ENCODE assay signal across 8 cellular contexts in the genomic region with DNA sequence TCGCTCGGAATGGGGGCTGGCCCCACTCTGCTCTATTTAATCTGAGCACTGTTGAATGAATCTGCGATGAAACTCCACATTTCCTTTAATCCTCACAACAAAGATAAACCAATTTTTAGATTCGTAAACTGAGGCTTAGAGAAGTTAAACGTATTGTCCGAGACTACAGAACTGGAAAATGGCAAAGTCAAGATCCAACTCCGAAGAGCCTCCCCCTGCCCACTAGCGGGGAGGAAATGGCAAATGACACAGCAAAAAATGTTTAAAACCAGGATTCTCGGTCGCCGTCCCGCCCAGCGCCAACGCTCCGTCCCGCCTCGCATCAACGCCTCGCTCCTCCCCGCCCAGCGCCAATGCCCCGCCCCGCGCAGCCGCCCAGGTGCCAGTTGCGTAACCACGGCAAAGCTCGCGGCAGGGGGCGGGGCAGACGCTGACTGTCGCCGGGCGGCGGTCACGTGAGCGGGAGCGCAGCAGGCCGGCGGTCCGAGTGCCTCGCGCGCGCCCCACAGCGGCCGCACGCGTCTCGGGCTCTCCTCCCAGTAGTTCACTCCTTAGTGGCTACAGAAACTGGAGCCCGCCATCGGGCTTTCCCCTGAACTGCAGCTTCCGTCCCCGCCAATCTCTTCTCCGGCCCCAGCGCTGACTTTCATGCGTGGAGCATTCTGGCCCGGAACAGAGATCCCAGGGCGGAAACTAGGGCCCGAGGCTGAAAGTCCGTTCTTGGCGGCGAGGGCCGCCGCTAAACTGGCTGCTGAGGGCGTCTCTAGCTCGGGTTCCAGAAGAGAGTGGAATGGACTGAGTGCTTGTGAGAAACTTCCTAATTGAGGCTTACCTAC. TPM values are rescaled to one million over a fixed set of nuclear protein-coding genes. Genes with fewer than 3 reads are reported as not detected.
DNase-seq lines count a peak whose midpoint lies in the region; ATAC-seq and TF ChIP-seq lines count a peak whose summit lies in the region.

No MANE protein-coding gene starts in this region.

- peak overlapping the region; percentile 85 to 96 for H3K9ac ChIP-seq in liver (ENCODE audit: low read depth in 1 of 2, low read length in 2 of 2)

- peaks cover 4 to 19% (median 12%) of the 10 kb centered on the region in 4 donors for H3K4me1 Mint-ChIP-seq in CD4-positive, CD25-positive, alpha-beta regulatory T cell

- no peaks in the 10 kb centered on the region for H3K27me3 ChIP-seq in CD4-positive, CD25-positive, alpha-beta regulatory T cell (ENCODE audit: control insufficient read depth, insufficient read depth, low read length)
- no peaks in the 10 kb centered on the region for H3K27me3 ChIP-seq in liver (ENCODE audit: control insufficient read depth in 4 of 4, insufficient read depth in 4 of 4, low read length in 3 of 4)

- no peaks in the 10 kb centered on the region for H3K9me3 Mint-ChIP-seq in CD4-positive, CD25-positive, alpha-beta regulatory T cell

- peak; percentile 62 for TF ChIP-seq RAD21 in liver (IDR thresholded peaks at IDR 0.05)

- ATAC-seq in CD4-positive, CD25-positive, alpha-beta regulatory T cell (ENCODE audit: low read depth in 2 of 2): peak; percentile 96 to 97
- ATAC-seq in GM19372 (IDR thresholded peaks at IDR 0.05; ENCODE audit: low read depth, unreplicated experiment): peak; percentile 96
- ATAC-seq in HG03521 (IDR thresholded peaks at IDR 0.05; ENCODE audit: unreplicated experiment): peak; percentile 91

- DNase-seq in CD4-positive, CD25-positive, alpha-beta regulatory T cell: peak; percentile 98
- DNase-seq in NCI-H69 (lab: John Stamatoyannopoulos, UW) (peak; percentile 99), dedifferentiated amniotic fluid mesenchymal stem cell (ENCODE audit: extremely low spot score) (peak; percentile 94)
- DNase-seq in activated CD4-positive, alpha-beta T cell treated with anti-CD3 and anti-CD28 coated beads, Interleukin-2, amount 50 U/mL, for 1 hour: peak; percentile 99
- peak; percentile 99 for DNase-seq in stimulated activated CD4-positive, alpha-beta T cell treated with anti-CD3 and anti-CD28 coated beads, Interleukin-4, amount 100 ng/mL, for 1 hour

- 2% methylated on average over 67 of the region's 67 CpGs for WGBS in liver

- H3K4me3 ChIP-seq in CD4-positive, CD25-positive, alpha-beta regulatory T cell (ENCODE audit: low read depth, low read length): peak overlapping the region; percentile 92
- peak overlapping the region; percentile 43 to 73 (median 68) for H3K4me3 ChIP-seq in liver (ENCODE audit: low read depth in 1 of 3, low read length in 3 of 3)

- peak; percentile 85 for TF ChIP-seq CTCF in liver (IDR thresholded peaks at IDR 0.05; ENCODE audit: low read depth, low read length, missing input control)

- no peaks in the 10 kb centered on the region for H3K9me3 ChIP-seq in CD4-positive, CD25-positive, alpha-beta regulatory T cell (ENCODE audit: control insufficient read depth in 2 of 2, low read length in 2 of 2)
- no peaks in the 10 kb centered on the region for H3K9me3 ChIP-seq in liver (ENCODE audit: control insufficient read depth in 4 of 4, low read length in 3 of 4)

- H3K4me1 ChIP-seq in CD4-positive, CD25-positive, alpha-beta regulatory T cell (ENCODE audit: control insufficient read depth, insufficient read depth, low read length, poor library complexity, severe bottlenecking): peaks cover 12% of the 10 kb centered on the region
- peaks cover 2 to 14% (median 8%) of the 10 kb centered on the region in 4 donors for H3K4me1 ChIP-seq in liver (ENCODE audit: control insufficient read depth in 4 of 4, insufficient read depth in 4 of 4, low read length in 3 of 4)

- H3K36me3 ChIP-seq in CD4-positive, CD25-positive, alpha-beta regulatory T cell (ENCODE audit: control insufficient read depth, insufficient read depth, low read length): no peaks in the 10 kb centered on the region
- no peaks in the 10 kb centered on the region for H3K36me3 ChIP-seq in liver (ENCODE audit: control insufficient read depth in 4 of 4, insufficient read depth in 3 of 4, low read depth in 1 of 4, low read length in 3 of 4)

- no peaks in the 10 kb centered on the region for H3K27me3 Mint-ChIP-seq in CD4-positive, CD25-positive, alpha-beta regulatory T cell

- H3K27ac Mint-ChIP-seq in CD4-positive, CD25-positive, alpha-beta regulatory T cell: peak overlapping the region; percentile 60 to 95 (median 91)

- peak overlapping the region; percentile 93 for H3K27ac ChIP-seq in CD4-positive, CD25-positive, alpha-beta regulatory T cell (ENCODE audit: insufficient read depth, low read length, poor library complexity, severe bottlenecking)
- peak overlapping the region; percentile 91 to 95 for H3K27ac ChIP-seq in liver (ENCODE audit: low read depth in 1 of 2, low read length in 2 of 2)

- peak overlapping the region; percentile 85 to 97 (median 86) for H3K4me3 Mint-ChIP-seq in CD4-positive, CD25-positive, alpha-beta regulatory T cell

- no peaks in the 10 kb centered on the region for H3K36me3 Mint-ChIP-seq in CD4-positive, CD25-positive, alpha-beta regulatory T cell

TF ChIP-seq in liver, 16 proteins besides CTCF, POLR2A, EP300 and RAD21:
- TF ChIP-seq FOXA1 (IDR thresholded peaks at IDR 0.05) (peak; percentile 13), TAF1 (conservative IDR thresholded peaks at IDR 0.05) (peak; percentile 82), GABPA (IDR thresholded peaks at IDR 0.05 in 1 of 2, conservative IDR thresholded peaks at IDR 0.05 in 1 of 2) (peak; percentile 18 to 22), HNF4A (conservative IDR thresholded peaks at IDR 0.05) (peak in 1 of 2 donors; percentile 47), NR2F2 (IDR thresholded peaks at IDR 0.05) (no peak), SP1 (IDR thresholded peaks at IDR 0.05) (peak; percentile 53), YY1 (IDR thresholded peaks at IDR 0.05) (peak; percentile 76), JUND (IDR thresholded peaks at IDR 0.05) (no peak), RXRA (IDR thresholded peaks at IDR 0.05) (no peak)
- TF ChIP-seq, protein P1, sequence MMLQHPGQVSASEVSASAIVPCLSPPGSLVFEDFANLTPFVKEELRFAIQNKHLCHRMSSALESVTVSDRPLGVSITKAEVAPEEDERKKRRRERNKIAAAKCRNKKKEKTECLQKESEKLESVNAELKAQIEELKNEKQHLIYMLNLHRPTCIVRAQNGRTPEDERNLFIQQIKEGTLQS (IDR thresholded peaks at IDR 0.05): no peak
- TF ChIP-seq, protein P2, sequence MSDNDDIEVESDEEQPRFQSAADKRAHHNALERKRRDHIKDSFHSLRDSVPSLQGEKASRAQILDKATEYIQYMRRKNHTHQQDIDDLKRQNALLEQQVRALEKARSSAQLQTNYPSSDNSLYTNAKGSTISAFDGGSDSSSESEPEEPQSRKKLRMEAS (IDR thresholded peaks at IDR 0.05): no peak
- TF ChIP-seq, protein P3, sequence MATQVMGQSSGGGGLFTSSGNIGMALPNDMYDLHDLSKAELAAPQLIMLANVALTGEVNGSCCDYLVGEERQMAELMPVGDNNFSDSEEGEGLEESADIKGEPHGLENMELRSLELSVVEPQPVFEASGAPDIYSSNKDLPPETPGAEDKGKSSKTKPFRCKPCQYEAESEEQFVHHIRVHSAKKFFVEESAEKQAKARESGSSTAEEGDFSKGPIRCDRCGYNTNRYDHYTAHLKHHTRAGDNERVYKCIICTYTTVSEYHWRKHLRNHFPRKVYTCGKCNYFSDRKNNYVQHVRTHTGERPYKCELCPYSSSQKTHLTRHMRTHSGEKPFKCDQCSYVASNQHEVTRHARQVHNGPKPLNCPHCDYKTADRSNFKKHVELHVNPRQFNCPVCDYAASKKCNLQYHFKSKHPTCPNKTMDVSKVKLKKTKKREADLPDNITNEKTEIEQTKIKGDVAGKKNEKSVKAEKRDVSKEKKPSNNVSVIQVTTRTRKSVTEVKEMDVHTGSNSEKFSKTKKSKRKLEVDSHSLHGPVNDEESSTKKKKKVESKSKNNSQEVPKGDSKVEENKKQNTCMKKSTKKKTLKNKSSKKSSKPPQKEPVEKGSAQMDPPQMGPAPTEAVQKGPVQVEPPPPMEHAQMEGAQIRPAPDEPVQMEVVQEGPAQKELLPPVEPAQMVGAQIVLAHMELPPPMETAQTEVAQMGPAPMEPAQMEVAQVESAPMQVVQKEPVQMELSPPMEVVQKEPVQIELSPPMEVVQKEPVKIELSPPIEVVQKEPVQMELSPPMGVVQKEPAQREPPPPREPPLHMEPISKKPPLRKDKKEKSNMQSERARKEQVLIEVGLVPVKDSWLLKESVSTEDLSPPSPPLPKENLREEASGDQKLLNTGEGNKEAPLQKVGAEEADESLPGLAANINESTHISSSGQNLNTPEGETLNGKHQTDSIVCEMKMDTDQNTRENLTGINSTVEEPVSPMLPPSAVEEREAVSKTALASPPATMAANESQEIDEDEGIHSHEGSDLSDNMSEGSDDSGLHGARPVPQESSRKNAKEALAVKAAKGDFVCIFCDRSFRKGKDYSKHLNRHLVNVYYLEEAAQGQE (IDR thresholded peaks at IDR 0.05): peak; percentile 94

RNA-seq across cellular contexts. Expression of a gene that starts 13.6 kb away (rescaled TPM):
- 6.6 TPM for total RNA-seq in CD4-positive, CD25-positive, alpha-beta regulatory T cell
- 1 to 10 TPM; 2.2 to 5.1 (median 4.5) TPM for polyA plus RNA-seq in CD4-positive, CD25-positive, alpha-beta regulatory T cell
- total RNA-seq in liver: 1 to 10 TPM; 2.0 to 3.6 TPM
- 1 to 10 TPM in 1 of 2 donors, under 1 TPM in 1; 0.92 to 2.3 TPM for polyA plus RNA-seq in liver

RNA-seq across cellular contexts. Expression of a gene that starts 17.9 kb away (rescaled TPM):
- total RNA-seq in CD4-positive, CD25-positive, alpha-beta regulatory T cell: 8.2 TPM
- 10 to 100 TPM in 3 of 4 donors, 1 to 10 TPM in 1; 8.0 to 19.2 (median 13.2) TPM for polyA plus RNA-seq in CD4-positive, CD25-positive, alpha-beta regulatory T cell
- total RNA-seq in liver: 1 to 10 TPM; 3.2 to 4.3 TPM
- polyA plus RNA-seq in liver: 1 to 10 TPM; 3.9 to 4.6 TPM

RNA-seq across cellular contexts. Expression of a gene that starts 23.4 kb away (rescaled TPM):
- total RNA-seq in CD4-positive, CD25-positive, alpha-beta regulatory T cell: 88.2 TPM
- 10 to 100 TPM; 18.1 to 24.8 (median 22.7) TPM for polyA plus RNA-seq in CD4-positive, CD25-positive, alpha-beta regulatory T cell
- 1 to 10 TPM; 1.1 to 3.1 TPM for total RNA-seq in liver
- 1 to 10 TPM; 1.3 to 1.6 TPM for polyA plus RNA-seq in liver

RNA-seq across cellular contexts. Expression of a gene that starts 23.7 kb away (rescaled TPM):
- 153 TPM for total RNA-seq in CD4-positive, CD25-positive, alpha-beta regulatory T cell
- polyA plus RNA-seq in CD4-positive, CD25-positive, alpha-beta regulatory T cell: 100 to 1,000 TPM; 493 to 633 (median 527) TPM
- 100 to 1,000 TPM; 190 to 252 TPM for total RNA-seq in liver
- polyA plus RNA-seq in liver: 100 to 1,000 TPM; 540 to 547 TPM

RNA-seq across cellular contexts. Expression of a gene that starts 36.8 kb away (rescaled TPM):
- total RNA-seq in CD4-positive, CD25-positive, alpha-beta regulatory T cell: 27.5 TPM
- polyA plus RNA-seq in CD4-positive, CD25-positive, alpha-beta regulatory T cell: under 1 TPM; 0.17 to 0.82 (median 0.53) TPM
- 10 to 100 TPM in 1 of 2 donors, 1 to 10 TPM in 1; 3.6 to 10.2 TPM for total RNA-seq in liver
- 10 to 100 TPM in 1 of 2 donors, 1 to 10 TPM in 1; 5.6 to 12.6 TPM for polyA plus RNA-seq in liver

Comparison
In these comparisons a context has a peak if more than half of its experiments do, and no peak if none do; other contexts are left out.
1. Peak in every context shown above with its lines: DNase-seq, ATAC-seq, H3K4me3 ChIP-seq and H3K27ac ChIP-seq.
2. RNA of a gene that starts 23.4 kb away (total RNA-seq): 88.2 TPM in CD4-positive, CD25-positive, alpha-beta regulatory T cell (single experiment); 1.1 to 3.1 TPM in liver; every median in the first group is over 10 times any median in the second.